Comparison of ENCODE assay signal across 1 cellular context in the genomic region with DNA sequence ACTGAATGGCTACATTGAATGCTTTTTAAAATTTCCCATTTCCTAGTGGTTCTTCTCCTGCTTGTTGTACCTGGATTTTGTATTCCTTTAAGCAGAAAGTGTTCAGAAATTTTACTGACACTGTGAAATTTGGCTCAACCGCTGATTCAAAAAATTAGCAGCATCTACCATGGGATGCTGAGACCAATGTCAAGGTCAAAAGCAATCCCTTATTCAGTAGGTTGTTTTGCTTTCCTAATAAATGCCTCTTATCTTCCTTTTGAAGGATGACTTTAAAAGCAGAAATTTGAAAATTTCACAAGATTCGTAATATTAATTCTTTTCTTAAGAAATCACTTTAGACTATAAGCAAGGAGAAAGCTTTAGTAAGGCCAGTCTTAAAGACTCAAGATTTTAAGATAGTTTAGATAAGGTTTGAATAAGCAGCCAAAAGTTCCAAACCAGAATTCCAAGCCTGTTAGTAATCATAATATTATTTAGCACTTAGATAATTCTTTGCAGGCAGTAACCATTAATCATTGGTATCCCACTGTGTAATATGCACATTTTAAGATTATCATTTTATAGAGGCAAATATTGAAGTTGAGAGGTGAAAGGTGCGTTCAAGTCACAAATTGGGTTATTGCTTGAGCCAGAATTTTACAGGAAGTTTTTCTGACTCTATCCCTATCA.
TF ChIP-seq lines count a peak whose summit lies in the region.

No MANE protein-coding gene starts in this region.

TF ChIP-seq in SK-N-SH, 30 proteins besides CTCF, POLR2A, EP300 and RAD21 (continued from another document):
- TF ChIP-seq, protein P1, sequence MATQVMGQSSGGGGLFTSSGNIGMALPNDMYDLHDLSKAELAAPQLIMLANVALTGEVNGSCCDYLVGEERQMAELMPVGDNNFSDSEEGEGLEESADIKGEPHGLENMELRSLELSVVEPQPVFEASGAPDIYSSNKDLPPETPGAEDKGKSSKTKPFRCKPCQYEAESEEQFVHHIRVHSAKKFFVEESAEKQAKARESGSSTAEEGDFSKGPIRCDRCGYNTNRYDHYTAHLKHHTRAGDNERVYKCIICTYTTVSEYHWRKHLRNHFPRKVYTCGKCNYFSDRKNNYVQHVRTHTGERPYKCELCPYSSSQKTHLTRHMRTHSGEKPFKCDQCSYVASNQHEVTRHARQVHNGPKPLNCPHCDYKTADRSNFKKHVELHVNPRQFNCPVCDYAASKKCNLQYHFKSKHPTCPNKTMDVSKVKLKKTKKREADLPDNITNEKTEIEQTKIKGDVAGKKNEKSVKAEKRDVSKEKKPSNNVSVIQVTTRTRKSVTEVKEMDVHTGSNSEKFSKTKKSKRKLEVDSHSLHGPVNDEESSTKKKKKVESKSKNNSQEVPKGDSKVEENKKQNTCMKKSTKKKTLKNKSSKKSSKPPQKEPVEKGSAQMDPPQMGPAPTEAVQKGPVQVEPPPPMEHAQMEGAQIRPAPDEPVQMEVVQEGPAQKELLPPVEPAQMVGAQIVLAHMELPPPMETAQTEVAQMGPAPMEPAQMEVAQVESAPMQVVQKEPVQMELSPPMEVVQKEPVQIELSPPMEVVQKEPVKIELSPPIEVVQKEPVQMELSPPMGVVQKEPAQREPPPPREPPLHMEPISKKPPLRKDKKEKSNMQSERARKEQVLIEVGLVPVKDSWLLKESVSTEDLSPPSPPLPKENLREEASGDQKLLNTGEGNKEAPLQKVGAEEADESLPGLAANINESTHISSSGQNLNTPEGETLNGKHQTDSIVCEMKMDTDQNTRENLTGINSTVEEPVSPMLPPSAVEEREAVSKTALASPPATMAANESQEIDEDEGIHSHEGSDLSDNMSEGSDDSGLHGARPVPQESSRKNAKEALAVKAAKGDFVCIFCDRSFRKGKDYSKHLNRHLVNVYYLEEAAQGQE (IDR thresholded peaks at IDR 0.05; ENCODE audit: low read depth, low read length) = no peak
- peak; percentile 66 for TF ChIP-seq FOXM1 (IDR thresholded peaks at IDR 0.05; ENCODE audit: low read depth)
- TF ChIP-seq, protein P2, sequence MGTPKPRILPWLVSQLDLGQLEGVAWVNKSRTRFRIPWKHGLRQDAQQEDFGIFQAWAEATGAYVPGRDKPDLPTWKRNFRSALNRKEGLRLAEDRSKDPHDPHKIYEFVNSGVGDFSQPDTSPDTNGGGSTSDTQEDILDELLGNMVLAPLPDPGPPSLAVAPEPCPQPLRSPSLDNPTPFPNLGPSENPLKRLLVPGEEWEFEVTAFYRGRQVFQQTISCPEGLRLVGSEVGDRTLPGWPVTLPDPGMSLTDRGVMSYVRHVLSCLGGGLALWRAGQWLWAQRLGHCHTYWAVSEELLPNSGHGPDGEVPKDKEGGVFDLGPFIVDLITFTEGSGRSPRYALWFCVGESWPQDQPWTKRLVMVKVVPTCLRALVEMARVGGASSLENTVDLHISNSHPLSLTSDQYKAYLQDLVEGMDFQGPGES (IDR thresholded peaks at IDR 0.05; ENCODE audit: low read depth, low read length) = no peak
- TF ChIP-seq GATA2 (CRISPR knock-in tag; IDR thresholded peaks at IDR 0.05) = no peak
- TF ChIP-seq MEF2A (IDR thresholded peaks at IDR 0.05; ENCODE audit: borderline replicate concordance, low read depth) = peak; percentile 31; the same call in 1 of the 2 replicates
- no peak for TF ChIP-seq YY1 (IDR thresholded peaks at IDR 0.05; ENCODE audit: low read depth)
- no peak for TF ChIP-seq ELF1 (IDR thresholded peaks at IDR 0.05)
- TF ChIP-seq TAF1 (IDR thresholded peaks at IDR 0.05; ENCODE audit: borderline replicate concordance, low read depth, low read length) = no peak
- no peak for TF ChIP-seq NRF1 (IDR thresholded peaks at IDR 0.05; ENCODE audit: low read depth, low read length)
- TF ChIP-seq, protein P3, sequence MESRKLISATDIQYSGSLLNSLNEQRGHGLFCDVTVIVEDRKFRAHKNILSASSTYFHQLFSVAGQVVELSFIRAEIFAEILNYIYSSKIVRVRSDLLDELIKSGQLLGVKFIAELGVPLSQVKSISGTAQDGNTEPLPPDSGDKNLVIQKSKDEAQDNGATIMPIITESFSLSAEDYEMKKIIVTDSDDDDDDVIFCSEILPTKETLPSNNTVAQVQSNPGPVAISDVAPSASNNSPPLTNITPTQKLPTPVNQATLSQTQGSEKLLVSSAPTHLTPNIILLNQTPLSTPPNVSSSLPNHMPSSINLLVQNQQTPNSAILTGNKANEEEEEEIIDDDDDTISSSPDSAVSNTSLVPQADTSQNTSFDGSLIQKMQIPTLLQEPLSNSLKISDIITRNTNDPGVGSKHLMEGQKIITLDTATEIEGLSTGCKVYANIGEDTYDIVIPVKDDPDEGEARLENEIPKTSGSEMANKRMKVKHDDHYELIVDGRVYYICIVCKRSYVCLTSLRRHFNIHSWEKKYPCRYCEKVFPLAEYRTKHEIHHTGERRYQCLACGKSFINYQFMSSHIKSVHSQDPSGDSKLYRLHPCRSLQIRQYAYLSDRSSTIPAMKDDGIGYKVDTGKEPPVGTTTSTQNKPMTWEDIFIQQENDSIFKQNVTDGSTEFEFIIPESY (IDR thresholded peaks at IDR 0.05; ENCODE audit: borderline replicate concordance, low read depth) = no peak
- TF ChIP-seq, protein P4, sequence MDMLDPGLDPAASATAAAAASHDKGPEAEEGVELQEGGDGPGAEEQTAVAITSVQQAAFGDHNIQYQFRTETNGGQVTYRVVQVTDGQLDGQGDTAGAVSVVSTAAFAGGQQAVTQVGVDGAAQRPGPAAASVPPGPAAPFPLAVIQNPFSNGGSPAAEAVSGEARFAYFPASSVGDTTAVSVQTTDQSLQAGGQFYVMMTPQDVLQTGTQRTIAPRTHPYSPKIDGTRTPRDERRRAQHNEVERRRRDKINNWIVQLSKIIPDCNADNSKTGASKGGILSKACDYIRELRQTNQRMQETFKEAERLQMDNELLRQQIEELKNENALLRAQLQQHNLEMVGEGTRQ (IDR thresholded peaks at IDR 0.05; ENCODE audit: borderline replicate concordance, low read depth, low read length) = no peak
- TF ChIP-seq, protein P5, sequence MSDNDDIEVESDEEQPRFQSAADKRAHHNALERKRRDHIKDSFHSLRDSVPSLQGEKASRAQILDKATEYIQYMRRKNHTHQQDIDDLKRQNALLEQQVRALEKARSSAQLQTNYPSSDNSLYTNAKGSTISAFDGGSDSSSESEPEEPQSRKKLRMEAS (IDR thresholded peaks at IDR 0.05; ENCODE audit: low read depth) = 0 out of 2 replicates have a peak, but pooled peaks have one; percentile 14
- TF ChIP-seq TCF12 (IDR thresholded peaks at IDR 0.05) = peak; percentile 88
- 0 out of 2 replicates have a peak, but pooled peaks have one; percentile 40 for TF ChIP-seq RXRA (IDR thresholded peaks at IDR 0.05; ENCODE audit: borderline replicate concordance, low read depth)
- no peak for TF ChIP-seq RCOR1 (IDR thresholded peaks at IDR 0.05; ENCODE audit: low read length)
- no peak for TF ChIP-seq SIN3A (IDR thresholded peaks at IDR 0.05; ENCODE audit: borderline replicate concordance, low read depth, low read length)
- TF ChIP-seq, protein P6, sequence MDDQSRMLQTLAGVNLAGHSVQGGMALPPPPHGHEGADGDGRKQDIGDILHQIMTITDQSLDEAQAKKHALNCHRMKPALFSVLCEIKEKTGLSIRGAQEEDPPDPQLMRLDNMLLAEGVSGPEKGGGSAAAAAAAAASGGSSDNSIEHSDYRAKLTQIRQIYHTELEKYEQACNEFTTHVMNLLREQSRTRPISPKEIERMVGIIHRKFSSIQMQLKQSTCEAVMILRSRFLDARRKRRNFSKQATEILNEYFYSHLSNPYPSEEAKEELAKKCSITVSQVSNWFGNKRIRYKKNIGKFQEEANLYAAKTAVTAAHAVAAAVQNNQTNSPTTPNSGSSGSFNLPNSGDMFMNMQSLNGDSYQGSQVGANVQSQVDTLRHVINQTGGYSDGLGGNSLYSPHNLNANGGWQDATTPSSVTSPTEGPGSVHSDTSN (IDR thresholded peaks at IDR 0.05) = peak; percentile 91
- TF ChIP-seq FOSL2 (IDR thresholded peaks at IDR 0.05; ENCODE audit: borderline replicate concordance, low read depth) = peak; percentile 70; the same call in 1 of the 2 replicates
- TF ChIP-seq RFX5 (IDR thresholded peaks at IDR 0.05; ENCODE audit: low read length) = no peak
- no peak for TF ChIP-seq GABPA (IDR thresholded peaks at IDR 0.05; ENCODE audit: low read depth)
- TF ChIP-seq FOXJ3 (CRISPR knock-in tag; IDR thresholded peaks at IDR 0.05) = no peak
- TF ChIP-seq NFIC (IDR thresholded peaks at IDR 0.05; ENCODE audit: borderline replicate concordance) = peak; percentile 86
- TF ChIP-seq EZH2phosphoT487 (IDR thresholded peaks at IDR 0.05; ENCODE audit: borderline replicate concordance, low read depth) = no peak
- no peak for TF ChIP-seq SMC3 (IDR thresholded peaks at IDR 0.05; ENCODE audit: low read depth, low read length)
